9 cellular contexts compared by ENCODE assay signal in the genomic region with DNA sequence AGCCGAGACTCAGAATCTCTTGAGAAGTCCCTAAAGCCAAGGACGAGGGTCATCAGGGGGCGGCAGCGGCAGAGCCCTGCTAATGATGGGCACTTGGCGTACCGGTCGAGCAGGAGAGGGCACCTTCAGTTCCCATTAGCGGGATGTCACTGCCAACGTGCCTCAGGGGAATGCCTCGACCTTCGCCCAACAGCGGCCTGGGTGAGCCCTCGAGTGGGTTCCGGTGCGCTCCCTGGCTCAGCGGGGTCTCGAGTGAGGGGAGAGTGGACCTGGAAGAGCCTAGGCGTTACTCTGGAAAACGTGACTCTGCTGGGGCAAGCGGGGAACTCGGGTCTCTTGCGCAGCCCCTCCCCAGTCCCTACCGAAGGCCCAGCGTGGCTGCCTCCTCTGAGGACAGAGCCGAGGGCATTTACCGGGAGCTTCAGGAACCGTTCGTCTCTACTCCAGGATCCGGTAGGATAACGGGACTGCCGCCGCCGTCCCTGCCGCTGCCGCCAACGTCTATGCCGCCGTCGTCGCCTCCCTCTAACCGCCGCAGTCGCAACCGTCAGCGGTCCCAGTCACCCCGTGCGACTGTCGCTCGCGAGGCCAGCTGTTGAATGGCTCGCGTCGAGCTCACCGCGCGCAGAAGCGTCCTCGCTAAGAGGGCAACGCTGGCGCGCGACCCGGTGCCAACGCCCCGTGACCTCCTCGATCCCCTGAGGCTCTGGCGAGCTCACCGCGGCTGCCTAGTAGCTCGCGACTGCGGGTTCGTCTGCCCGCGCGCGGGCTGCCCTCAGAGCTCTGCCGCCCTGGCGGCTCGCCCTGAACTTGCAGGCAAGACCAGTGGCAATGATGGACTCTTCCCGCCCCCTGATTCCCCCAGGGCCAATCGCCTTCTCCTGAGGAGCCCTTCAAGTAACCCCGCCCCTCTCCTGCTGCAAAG. TPM values are rescaled to one million over a fixed set of nuclear protein-coding genes. Genes with fewer than 3 reads are reported as not detected.
DNase-seq lines count a peak whose midpoint lies in the region; ATAC-seq, FAIRE-seq and TF ChIP-seq lines count a peak whose summit lies in the region.
"Had no signal": no experiment of that assay in that cellular context is flagged by ENCODE, and none has a peak within 500 bp of the region (broad histone marks: within the 10 kb centered on the region; RNA-seq: fewer than 3 reads in every experiment).

No MANE protein-coding gene starts in this region.

- H3K4me1 Mint-ChIP-seq in stimulated activated naive CD8-positive, alpha-beta T cell treated with anti-CD3 and anti-CD28 coated beads, Interleukin-15, amount 100 ng/mL, for 72 hours = peaks cover 11% of the 10 kb centered on the region

- ATAC-seq in stimulated activated naive CD8-positive, alpha-beta T cell treated with anti-CD3 and anti-CD28 coated beads, Interleukin-15, amount 100 ng/mL, for 72 hours = peak; percentile 89

- H3K27me3 Mint-ChIP-seq in stimulated activated naive CD8-positive, alpha-beta T cell treated with anti-CD3 and anti-CD28 coated beads, Interleukin-15, amount 100 ng/mL, for 72 hours = peaks cover 24% of the 10 kb centered on the region

- no peaks in the 10 kb centered on the region for H3K9me3 ChIP-seq in colonic mucosa

- H3K9me3 Mint-ChIP-seq in stimulated activated naive CD8-positive, alpha-beta T cell treated with anti-CD3 and anti-CD28 coated beads, Interleukin-15, amount 100 ng/mL, for 72 hours = no peaks in the 10 kb centered on the region

- no peaks in the 10 kb centered on the region for H3K36me3 ChIP-seq in colonic mucosa

- H3K4me1 ChIP-seq in colonic mucosa = no peaks in the 10 kb centered on the region

- H3K27ac Mint-ChIP-seq in stimulated activated naive CD8-positive, alpha-beta T cell treated with anti-CD3 and anti-CD28 coated beads, Interleukin-15, amount 100 ng/mL, for 72 hours = no peak overlapping the region

- FAIRE-seq in GM12891 (lab: Jason Lieb, UNC) (peak; percentile 38), GM19239 (lab: Jason Lieb, UNC) (no peak)
- FAIRE-seq: colon had no signal

- intact Hi-C loops in colonic mucosa (cut with DNase I) = no loop called here

- H3K4me3 Mint-ChIP-seq in stimulated activated naive CD8-positive, alpha-beta T cell treated with anti-CD3 and anti-CD28 coated beads, Interleukin-15, amount 100 ng/mL, for 72 hours = peak overlapping the region; percentile 69 to 75

- DNase-seq in GM12891 (ENCODE audit: insufficient read length, low spot score) (peak; percentile 36), colonic mucosa (peak; percentile 79), lung microvascular endothelial cell (ENCODE audit: low read depth in 2 of 2) (peak; percentile 4), SW 1271 (lab: John Stamatoyannopoulos, UW) (no peak), GM19239 (ENCODE audit: insufficient read length, low spot score) (no peak), NCI-H2196 (lab: John Stamatoyannopoulos, UW; ENCODE audit: unreplicated experiment) (no peak)
- DNase-seq in activated CD4-positive, alpha-beta T cell treated with anti-CD3 and anti-CD28 coated beads for 48 hours = peak; percentile 74
- peak; percentile 46 to 50 for DNase-seq in stimulated activated naive CD8-positive, alpha-beta T cell treated with anti-CD3 and anti-CD28 coated beads, Interleukin-15, amount 100 ng/mL, for 72 hours

- H3K9ac ChIP-seq in colonic mucosa (ENCODE audit: low read depth in 2 of 2, low read length in 2 of 2) = no peak overlapping the region

- H3K4me3 ChIP-seq in colonic mucosa = peak overlapping the region; percentile 0

- H3K27ac ChIP-seq in colonic mucosa = no peak overlapping the region

- no peaks in the 10 kb centered on the region for H3K27me3 ChIP-seq in colonic mucosa

- TF ChIP-seq CTCF in colonic mucosa (IDR thresholded peaks at IDR 0.05) = no peak

- no peak for TF ChIP-seq POLR2A in GM12891 (IDR thresholded peaks at IDR 0.05; ENCODE audit: low read depth, low read length)

TF ChIP-seq in GM12891, 5 proteins besides CTCF, POLR2A, EP300 and RAD21:
- TF ChIP-seq PAX5 (IDR thresholded peaks at IDR 0.05; ENCODE audit: insufficient read depth, low read length, severe bottlenecking) (no peak), POU2F2 (IDR thresholded peaks at IDR 0.05; ENCODE audit: low read depth, low read length) (no peak), TAF1 (IDR thresholded peaks at IDR 0.05; ENCODE audit: low read depth, low read length) (no peak), SPI1 (IDR thresholded peaks at IDR 0.05; ENCODE audit: low read depth, low read length) (no peak), POLR2AphosphoS5 (IDR thresholded peaks at IDR 0.05; ENCODE audit: low read depth, low read length) (no peak)

RNA-seq across cellular contexts. Expression of a gene that starts 37.1 kb away (rescaled TPM):
- polyA plus RNA-seq in GM12891 (2012; ENCODE audit: low read depth, missing spikeins) = 18.5 TPM
- total RNA-seq in colonic mucosa (100 to 1,000 TPM; 105 to 132 TPM), lung microvascular endothelial cell (66.0 and 81.7 TPM in 2 replicates)

Comparison
In these comparisons a context has a peak if more than half of its experiments do, and no peak if none do; other contexts are left out.
1. DNase-seq: peak in GM12891 (single experiment), activated CD4-positive, alpha-beta T cell treated with anti-CD3 and anti-CD28 coated beads for 48 hours (single experiment), colonic mucosa (single experiment), lung microvascular endothelial cell (2 of 2) and stimulated activated naive CD8-positive, alpha-beta T cell treated with anti-CD3 and anti-CD28 coated beads, Interleukin-15, amount 100 ng/mL, for 72 hours (2 of 2); none in SW 1271 (0 of 2), GM19239 (single experiment) and NCI-H2196 (single experiment).